Comparison of ENCODE assay signal across 21 cellular contexts in the genomic region with DNA sequence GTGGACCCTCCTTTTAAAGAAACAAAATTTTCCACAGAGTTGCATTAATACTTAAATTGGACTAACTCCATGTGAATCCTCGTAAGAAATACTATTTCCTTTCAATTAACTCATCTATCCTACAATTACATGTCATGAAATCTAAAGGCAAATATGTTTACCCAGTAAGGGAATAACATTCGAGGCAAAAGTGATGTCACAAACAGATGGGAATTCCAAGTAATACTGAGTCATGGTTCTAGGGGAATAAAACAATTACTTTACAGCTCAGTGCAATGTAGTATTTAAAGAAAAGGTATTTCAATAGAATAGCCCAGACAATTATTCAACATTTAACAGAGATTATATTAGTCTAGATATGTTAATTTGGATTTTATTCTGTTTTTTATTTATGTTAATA.
DNase-seq lines count a peak whose midpoint lies in the region; ATAC-seq and TF ChIP-seq lines count a peak whose summit lies in the region.
"Had no signal": no experiment of that assay in that cellular context is flagged by ENCODE, and none has a peak within 500 bp of the region (broad histone marks: within the 10 kb centered on the region; RNA-seq: fewer than 3 reads in every experiment).

No MANE protein-coding gene starts in this region.

- no peak overlapping the region for H3K27ac Mint-ChIP-seq in MCF 10A (ENCODE audit: low read depth, unreplicated experiment)
- H3K27ac Mint-ChIP-seq: activated CD8-positive, alpha-beta T cell treated with anti-CD3 and anti-CD28 coated beads, Interleukin-2, amount 10 ng/mL, durations not matched to agents 7 days and 5 days; activated naive CD4-positive, alpha-beta T cell treated with anti-CD3 and anti-CD28 coated beads, Interleukin-2, amount 50 U/mL, for 72 hours; CD14-positive monocyte; IgD-negative memory B cell; progenitor cell of endocrine pancreas had no signal

- POLR2A ChIA-PET in MCF 10A (lab: Yijun Ruan, JAX): no interaction called here

- H3K9me3 Mint-ChIP-seq in MCF 10A (ENCODE audit: unreplicated experiment): no peaks in the 10 kb centered on the region
- H3K9me3 Mint-ChIP-seq: activated naive CD4-positive, alpha-beta T cell treated with anti-CD3 and anti-CD28 coated beads, Interleukin-2, amount 50 U/mL, for 72 hours; IgD-negative memory B cell; nephron had no signal

- H3K36me3 Mint-ChIP-seq in MCF 10A (ENCODE audit: insufficient read depth, unreplicated experiment): no peaks in the 10 kb centered on the region
- H3K36me3 Mint-ChIP-seq: activated naive CD4-positive, alpha-beta T cell treated with anti-CD3 and anti-CD28 coated beads, Interleukin-2, amount 50 U/mL, for 72 hours; CD14-positive monocyte; IgD-negative memory B cell had no signal

- no peak for TF ChIP-seq CTCF in MCF 10A (IDR thresholded peaks at IDR 0.05; ENCODE audit: unreplicated experiment)
- no peak for TF ChIP-seq CTCF in breast epithelium (IDR thresholded peaks at IDR 0.05)
- no peak for TF ChIP-seq CTCF in RWPE2 (IDR thresholded peaks at IDR 0.05; ENCODE audit: poor library complexity, severe bottlenecking)
- no peak for TF ChIP-seq CTCF in fibroblast of the aortic adventitia (IDR thresholded peaks at IDR 0.05; ENCODE audit: insufficient read depth, low read length)
- TF ChIP-seq CTCF in lower lobe of right lung (IDR thresholded peaks at IDR 0.05): no peak

- CTCF ChIA-PET in MCF 10A (lab: Yijun Ruan, JAX): interaction anchor here (0.6 kb wide), 1 partner anchor 252 kb away, joined by 3 read pairs; no protein-coding TSS in a partner anchor

- no TSS peak for BruUV-seq in MCF 10A (replicated peaks; lab: Mats Ljungman, UMichigan)

- no peak overlapping the region for H3K27ac ChIP-seq in breast epithelium
- no peak overlapping the region for H3K27ac ChIP-seq in RWPE2 (ENCODE audit: poor library complexity, severe bottlenecking)
- no peak overlapping the region for H3K27ac ChIP-seq in lower lobe of right lung
- H3K27ac ChIP-seq: esophagus muscularis mucosa had no signal

- no peak for TF ChIP-seq POLR2A in breast epithelium (IDR thresholded peaks at IDR 0.05)
- TF ChIP-seq POLR2A in erythroblast (IDR thresholded peaks at IDR 0.05; ENCODE audit: low read length): no peak

- no peaks in the 10 kb centered on the region for H3K36me3 ChIP-seq in breast epithelium
- no peaks in the 10 kb centered on the region for H3K36me3 ChIP-seq in RWPE2 (ENCODE audit: low read depth)
- H3K36me3 ChIP-seq in lower lobe of right lung: no peaks in the 10 kb centered on the region
- H3K36me3 ChIP-seq: esophagus muscularis mucosa had no signal

- intact Hi-C loops in MCF 10A (cut with micrococcal nuclease) (no loop called here), breast epithelium (cut with DNase I; ENCODE audit: low total_unique reads) (no loop called here), lower lobe of right lung (cut with DNase I) (no loop called here)

- no peaks in the 10 kb centered on the region for H3K27me3 Mint-ChIP-seq in MCF 10A (ENCODE audit: insufficient read depth, unreplicated experiment)
- H3K27me3 Mint-ChIP-seq: progenitor cell of endocrine pancreas had no signal

- no peaks in the 10 kb centered on the region for H3K27me3 ChIP-seq in breast epithelium
- no peaks in the 10 kb centered on the region for H3K27me3 ChIP-seq in RWPE2 (ENCODE audit: insufficient read depth, poor library complexity, severe bottlenecking)
- no peaks in the 10 kb centered on the region for H3K27me3 ChIP-seq in lower lobe of right lung (ENCODE audit: low read depth)
- H3K27me3 ChIP-seq: esophagus muscularis mucosa had no signal

- no peaks in the 10 kb centered on the region for H3K4me1 Mint-ChIP-seq in MCF 10A (ENCODE audit: insufficient read depth, unreplicated experiment)
- H3K4me1 Mint-ChIP-seq: CD14-positive monocyte, IgD-negative memory B cell had no signal

- H3K4me3 Mint-ChIP-seq in MCF 10A (ENCODE audit: unreplicated experiment): no peak overlapping the region
- H3K4me3 Mint-ChIP-seq: activated CD8-positive, alpha-beta T cell treated with anti-CD3 and anti-CD28 coated beads, Interleukin-2, amount 10 ng/mL, durations not matched to agents 7 days and 5 days; CD14-positive monocyte; IgD-negative memory B cell; nephron had no signal

- ATAC-seq in RWPE2 (ENCODE audit: low read depth) (peak; percentile 59; the same call in 2 of the 3 replicates), lower lobe of right lung (no peak), GM21619 (IDR thresholded peaks at IDR 0.05; ENCODE audit: unreplicated experiment) (no peak)
- ATAC-seq: activated CD8-positive, alpha-beta T cell treated with anti-CD3 and anti-CD28 coated beads, Interleukin-2, amount 10 ng/mL, durations not matched to agents 7 days and 5 days; activated naive CD4-positive, alpha-beta T cell treated with anti-CD3 and anti-CD28 coated beads, Interleukin-2, amount 50 U/mL, for 72 hours; left cardiac atrium had no signal

- H3K4me1 ChIP-seq in breast epithelium: no peaks in the 10 kb centered on the region
- no peaks in the 10 kb centered on the region for H3K4me1 ChIP-seq in RWPE2 (ENCODE audit: insufficient read depth, poor library complexity, severe bottlenecking)
- no peaks in the 10 kb centered on the region for H3K4me1 ChIP-seq in lower lobe of right lung
- H3K4me1 ChIP-seq: esophagus muscularis mucosa had no signal

- DNase-seq in MCF 10A (ENCODE audit: unreplicated experiment) (peak; percentile 33), breast epithelium (ENCODE audit: low spot score in 2 of 2) (no peak), RWPE2 (ENCODE audit: low spot score) (no peak), fibroblast of the aortic adventitia (ENCODE audit: low read depth) (peak; percentile 40), lower lobe of right lung (no peak), erythroblast (lab: John Stamatoyannopoulos, UW) (no peak)
- DNase-seq in activated T-cell treated with anti-CD3 and anti-CD28 coated beads, Interleukin-2, amount 50 U/mL, for 1 hour: no peak
- DNase-seq: 8988T; activated CD8-positive, alpha-beta T cell treated with anti-CD3 and anti-CD28 coated beads, Interleukin-2, amount 10 ng/mL, durations not matched to agents 7 days and 5 days; left cardiac atrium; NCI-H2029; NCI-H446 treated with DMSO at 0.1 percent for 48 hours; stimulated activated CD8-positive, alpha-beta memory T cell treated with anti-CD3 and anti-CD28 coated beads, Interleukin-4, amount 100 ng/mL, for 48 hours; T-helper 2 cell had no signal

- H3K4me3 ChIP-seq in breast epithelium (no peak overlapping the region), RWPE2 (ENCODE audit: severe bottlenecking) (no peak overlapping the region), fibroblast of the aortic adventitia (ENCODE audit: low read depth, low read length) (no peak overlapping the region), lower lobe of right lung (no peak overlapping the region)
- H3K4me3 ChIP-seq: esophagus muscularis mucosa had no signal

- H3K9me3 ChIP-seq in breast epithelium (no peaks in the 10 kb centered on the region), RWPE2 (ENCODE audit: severe bottlenecking) (no peaks in the 10 kb centered on the region), lower lobe of right lung (no peaks in the 10 kb centered on the region)
- H3K9me3 ChIP-seq: esophagus muscularis mucosa had no signal

Comparison
In these comparisons a context has a peak if more than half of its experiments do, and no peak if none do; other contexts are left out.
1. DNase-seq: peak in MCF 10A (single experiment) and fibroblast of the aortic adventitia (single experiment); none in breast epithelium (0 of 2), RWPE2 (single experiment), lower lobe of right lung (single experiment), erythroblast (0 of 2) and activated T-cell treated with anti-CD3 and anti-CD28 coated beads, Interleukin-2, amount 50 U/mL, for 1 hour (single experiment).